Comparison of ENCODE assay signal across 2 cellular contexts in genomic region chr1:21665711-21666571, GRCh38.
TF ChIP-seq lines count a peak whose summit lies in the region.

No MANE protein-coding gene starts in this region.

TF ChIP-seq in HEK293, 187 proteins besides CTCF, POLR2A, EP300 and RAD21 (continued from another document):
- no peak for TF ChIP-seq ZXDB (tag by site-specific recombination; IDR thresholded peaks at IDR 0.05)
- no peak for TF ChIP-seq SP2 (tag by site-specific recombination; IDR thresholded peaks at IDR 0.05)
- TF ChIP-seq KLF8 (tag by site-specific recombination; IDR thresholded peaks at IDR 0.05), result no peak
- TF ChIP-seq ZNF292 (tag by site-specific recombination; IDR thresholded peaks at IDR 0.05; ENCODE audit: borderline replicate concordance, low read depth), result no peak
- TF ChIP-seq ZNF692 (tag by site-specific recombination; IDR thresholded peaks at IDR 0.05), result peak; percentile 57; the same call in 1 of the 2 replicates
- no peak for TF ChIP-seq BCL11A (tag by site-specific recombination; IDR thresholded peaks at IDR 0.05; ENCODE audit: low read depth)
- TF ChIP-seq KLF7 (tag by site-specific recombination; IDR thresholded peaks at IDR 0.05; ENCODE audit: borderline replicate concordance), result no peak
- TF ChIP-seq BCL11B (tag by site-specific recombination; IDR thresholded peaks at IDR 0.05; ENCODE audit: low read depth), result no peak
- TF ChIP-seq ZIC2 (tag by site-specific recombination; IDR thresholded peaks at IDR 0.05), result peak; percentile 56
- no peak for TF ChIP-seq ZBTB7A (tag by site-specific recombination; IDR thresholded peaks at IDR 0.05; ENCODE audit: low read depth)
- TF ChIP-seq IKZF3 (tag by site-specific recombination; IDR thresholded peaks at IDR 0.05), result no peak
- TF ChIP-seq KLF16 (tag by site-specific recombination; IDR thresholded peaks at IDR 0.05), result no peak
- no peak for TF ChIP-seq GLIS2 (tag by site-specific recombination; IDR thresholded peaks at IDR 0.05)
- TF ChIP-seq ZNF529 (tag by site-specific recombination; IDR thresholded peaks at IDR 0.05; ENCODE audit: insufficient replicate concordance), result no peak
- no peak for TF ChIP-seq ZNF174 (tag by site-specific recombination; IDR thresholded peaks at IDR 0.05)

TF ChIP-seq in K562, 482 proteins besides CTCF, POLR2A, EP300 and RAD21 (continued from another document):
- TF ChIP-seq POLR2G (IDR thresholded peaks at IDR 0.05; ENCODE audit: low read depth, low read length), result peak; percentile 54
- TF ChIP-seq JUNB (CRISPR knock-in tag; conservative IDR thresholded peaks at IDR 0.05), result no peak
